In the genomic region with DNA sequence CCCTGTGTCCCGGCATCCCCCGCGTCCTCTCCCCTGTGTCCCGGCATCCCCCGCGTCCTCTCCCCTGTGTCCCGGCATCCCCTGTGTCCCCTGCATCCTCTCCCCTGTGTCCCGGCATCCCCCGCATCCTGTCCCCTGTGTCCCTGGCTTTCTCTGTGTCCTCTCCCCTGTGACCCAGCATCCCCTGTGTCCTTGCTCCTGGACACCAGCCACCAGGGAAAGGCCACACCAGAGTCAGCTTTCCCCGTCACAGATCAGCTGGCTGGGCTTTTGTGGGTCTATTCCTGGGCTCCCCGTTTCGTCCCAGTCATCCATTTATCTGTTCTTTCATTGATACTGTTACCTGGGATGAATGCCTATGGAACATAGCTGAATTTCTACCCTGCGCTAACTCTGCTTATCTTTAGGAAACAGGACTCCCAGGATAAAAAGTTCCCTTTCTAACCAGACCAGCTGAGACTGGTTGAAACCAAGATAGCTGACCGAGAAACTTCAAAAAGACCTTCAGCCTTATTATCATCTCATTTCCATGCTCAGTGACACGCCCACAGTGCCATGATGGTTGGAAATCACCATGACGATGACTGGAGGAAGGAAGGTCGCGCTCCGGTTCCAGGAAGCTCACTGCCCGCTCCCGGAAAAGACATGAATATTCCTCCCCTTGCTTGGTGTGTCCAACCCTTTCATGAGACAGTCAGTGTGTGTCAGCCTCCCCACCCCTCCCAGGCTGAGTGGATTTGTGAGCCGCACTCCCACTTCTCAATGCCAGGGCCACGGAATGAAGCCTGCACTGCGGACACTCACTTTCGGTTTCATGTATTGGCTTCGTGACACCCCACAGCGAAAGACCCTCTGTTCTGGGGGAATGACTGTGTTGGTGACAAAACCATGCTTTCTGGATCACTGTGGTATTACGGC, we compare ENCODE assay signal across 25 cellular contexts.
DNase-seq lines count a peak whose midpoint lies in the region; ATAC-seq lines count a peak whose summit lies in the region.
"Had no signal": no experiment of that assay in that cellular context is flagged by ENCODE, and none has a peak within 500 bp of the region (broad histone marks: within the 10 kb centered on the region; RNA-seq: fewer than 3 reads in every experiment).

No MANE protein-coding gene starts in this region.

- H3K36me3 ChIP-seq in skeletal muscle tissue (ENCODE audit: control insufficient read depth in 3 of 3, insufficient read depth in 3 of 3, low read length in 3 of 3): no peaks in the 10 kb centered on the region
- H3K36me3 ChIP-seq: HAP-1, heart right ventricle, neutrophil, SJSA1, WERI-Rb-1 had no signal

- no peaks in the 10 kb centered on the region for H3K4me1 ChIP-seq in skeletal muscle tissue (ENCODE audit: control insufficient read depth in 3 of 3, insufficient read depth in 3 of 3, low read length in 3 of 3)
- H3K4me1 ChIP-seq: HAP-1, heart right ventricle, SJSA1 had no signal

- no peak overlapping the region for H3K9ac ChIP-seq in skeletal muscle tissue (ENCODE audit: low read depth in 1 of 3, low read length in 3 of 3)

- peak overlapping the region in 2 of 3 donors; percentile 24 to 35 for H3K4me3 ChIP-seq in skeletal muscle tissue (ENCODE audit: low read length in 3 of 3)
- H3K4me3 ChIP-seq: HAP-1, mucosa of descending colon, SJSA1, skin epidermis had no signal

- peaks cover 20 to 24% (median 24%) of the 10 kb centered on the region in 3 donors for H3K27me3 ChIP-seq in skeletal muscle tissue (ENCODE audit: control insufficient read depth in 3 of 3, insufficient read depth in 3 of 3, low read length in 3 of 3)
- H3K27me3 ChIP-seq: SJSA1 had no signal

- no peaks in the 10 kb centered on the region for H3K9me3 ChIP-seq in skeletal muscle tissue (ENCODE audit: control insufficient read depth in 3 of 3, low read length in 3 of 3)
- H3K9me3 ChIP-seq: HAP-1, mucosa of descending colon, neutrophil, SJSA1 had no signal

- ATAC-seq in GM21529 (IDR thresholded peaks at IDR 0.05; ENCODE audit: unreplicated experiment): no peak
- ATAC-seq: left ventricle myocardium superior; mucosa of descending colon; stimulated activated naive CD8-positive, alpha-beta T cell treated with anti-CD3 and anti-CD28 coated beads, Interleukin-15, amount 100 ng/mL, for 72 hours had no signal

- no peak overlapping the region for H3K27ac ChIP-seq in skeletal muscle tissue (ENCODE audit: low read depth, low read length)
- H3K27ac ChIP-seq: epithelial cell of prostate, neutrophil, SJSA1, skin epidermis, WERI-Rb-1 had no signal

- peak; percentile 91 for DNase-seq in CMK (ENCODE audit: low read depth)
- peak; percentile 15 for DNase-seq in SW480 (ENCODE audit: low spot score)
- DNase-seq in ecto neural progenitor cell (ENCODE audit: low spot score): peak; percentile 48
- DNase-seq in NOMO-1 treated with dmso at 0.1 percent for 144 hours (lab: John Stamatoyannopoulos, UW; ENCODE audit: unreplicated experiment): no peak
- no peak for DNase-seq in AG08395 (ENCODE audit: low spot score)
- DNase-seq in HK-2 (ENCODE audit: unreplicated experiment): no peak
- DNase-seq: activated CD4-positive, alpha-beta T cell treated with anti-CD3 and anti-CD28 coated beads, Interleukin-2, amount 10 ng/mL, durations not matched to agents 7 days and 5 days; activated effector memory CD4-positive, alpha-beta T cell treated with Interleukin-2 at 50 U/mL for 16 hours; activated naive CD8-positive, alpha-beta T cell treated with anti-CD3 and anti-CD28 coated beads, Interleukin-2, amount 10 ng/mL, durations not matched to agents 7 days and 5 days; heart right ventricle; left ventricle myocardium superior; mucosa of descending colon; NCI-H1694; NCI-H748 treated with DMSO at 0.1 percent for 48 hours; stimulated activated CD4-positive, alpha-beta T cell treated with anti-CD3 and anti-CD28 coated beads, Interleukin-4, amount 100 ng/mL, for 4 hours; stimulated activated naive CD8-positive, alpha-beta T cell treated with anti-CD3 and anti-CD28 coated beads, Interleukin-15, amount 100 ng/mL, for 72 hours; trophoblast cell; WERI-Rb-1 had no signal

Comparison
In these comparisons a context has a peak if more than half of its experiments do, and no peak if none do; other contexts are left out.
1. DNase-seq: peak in CMK (single experiment), SW480 (single experiment) and ecto neural progenitor cell (single experiment); none in NOMO-1 treated with dmso at 0.1 percent for 144 hours (single experiment), AG08395 (single experiment) and HK-2 (single experiment).